ENCODE assay signal across 14 cellular contexts in the genomic region with DNA sequence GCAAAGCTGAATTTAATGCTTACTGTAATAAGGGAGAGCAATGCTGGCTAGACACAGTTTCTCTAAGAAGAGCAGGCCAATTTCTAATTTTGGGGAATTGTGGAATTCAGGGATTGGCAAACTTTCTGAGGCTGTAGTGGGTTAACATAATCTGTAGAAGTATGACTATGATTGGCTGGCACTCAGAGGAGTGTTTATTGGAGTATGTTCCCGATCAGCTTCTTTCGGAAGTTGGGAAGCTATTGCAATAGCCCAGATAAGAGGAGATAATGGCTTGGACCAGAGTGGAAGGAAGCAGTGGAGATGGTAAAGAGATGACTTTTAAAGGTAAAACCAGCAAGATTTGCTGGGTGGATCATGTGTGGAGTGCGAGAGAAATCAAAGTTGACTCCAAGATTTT.
"Had no signal": no experiment of that assay in that cellular context is flagged by ENCODE, and none has a peak within 500 bp of the region (broad histone marks: within the 10 kb centered on the region; RNA-seq: fewer than 3 reads in every experiment).

No MANE protein-coding gene starts in this region.

- H3K27me3 ChIP-seq: ascending aorta, gastroesophageal sphincter, suprapubic skin had no signal

- H3K9me3 ChIP-seq: ascending aorta, gastroesophageal sphincter, suprapubic skin had no signal

- H3K27ac ChIP-seq: ascending aorta, gastroesophageal sphincter, suprapubic skin had no signal

- H3K36me3 ChIP-seq: ascending aorta, gastroesophageal sphincter, suprapubic skin had no signal

- ATAC-seq: gastroesophageal sphincter; left colon; natural killer cell treated with Interleukin-12 subunit alpha and Interleukin-12 subunit beta and Interleukin-15 and Interleukin-18, amount 100 ng/mL, for 72 hours; stimulated activated naive CD8-positive, alpha-beta T cell treated with anti-CD3 and anti-CD28 coated beads, Interleukin-15, Interleukin-2, amounts not matched to agents 100 U/mL and 50 U/mL, for 24 hours; WTC11 had no signal

- DNase-seq: activated CD4-positive, alpha-beta T cell treated with anti-CD3 and anti-CD28 coated beads for 48 hours; left colon; mesendoderm; small intestine; stimulated activated naive CD8-positive, alpha-beta T cell treated with anti-CD3 and anti-CD28 coated beads, Interleukin-15, Interleukin-2, amounts not matched to agents 100 U/mL and 50 U/mL, for 24 hours; SW 1271; trophoblast cell had no signal

- H3K36me3 Mint-ChIP-seq: natural killer cell treated with Interleukin-12 subunit alpha and Interleukin-12 subunit beta and Interleukin-15 and Interleukin-18, amount 100 ng/mL, for 72 hours; WTC11 had no signal

- H3K9me3 Mint-ChIP-seq: natural killer cell treated with Interleukin-12 subunit alpha and Interleukin-12 subunit beta and Interleukin-15 and Interleukin-18, amount 100 ng/mL, for 72 hours; WTC11 had no signal

- FAIRE-seq: bronchial epithelial cell, small intestine, TTC549 had no signal

- H3K4me3 ChIP-seq: ascending aorta, gastroesophageal sphincter, suprapubic skin had no signal

- H3K4me3 Mint-ChIP-seq: natural killer cell treated with Interleukin-12 subunit alpha and Interleukin-12 subunit beta and Interleukin-15 and Interleukin-18, amount 100 ng/mL, for 72 hours; WTC11 had no signal

- H3K27me3 Mint-ChIP-seq: natural killer cell treated with Interleukin-12 subunit alpha and Interleukin-12 subunit beta and Interleukin-15 and Interleukin-18, amount 100 ng/mL, for 72 hours had no signal

- H3K27ac Mint-ChIP-seq: natural killer cell treated with Interleukin-12 subunit alpha and Interleukin-12 subunit beta and Interleukin-15 and Interleukin-18, amount 100 ng/mL, for 72 hours; WTC11 had no signal
